Comparison of ENCODE assay signal across 23 cellular contexts in the genomic region with DNA sequence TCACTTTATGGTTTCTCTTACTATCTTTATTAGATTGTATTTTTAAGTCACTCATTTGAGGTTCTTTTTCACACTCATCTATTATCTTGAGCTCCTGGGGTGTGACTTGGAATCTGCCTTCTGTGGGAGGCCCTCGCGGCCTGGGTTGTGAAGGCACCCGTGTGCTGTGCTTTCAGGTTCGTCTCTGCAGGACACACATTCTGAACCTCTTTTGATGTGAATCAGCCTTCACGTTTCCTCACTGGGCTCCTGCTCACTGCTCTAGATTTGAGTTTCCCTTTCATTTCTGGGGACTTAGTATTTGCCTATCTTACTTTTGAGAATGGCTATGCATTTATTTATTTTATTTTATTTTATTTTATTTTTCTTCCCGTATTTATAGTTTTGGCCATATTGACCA.
A peak's percentile ranks its signal among the peaks of the same experiment; 100 is the strongest.
DNase-seq lines count a peak whose midpoint lies in the region; ATAC-seq and TF ChIP-seq lines count a peak whose summit lies in the region.
"Had no signal": no experiment of that assay in that cellular context is flagged by ENCODE, and none has a peak within 500 bp of the region (broad histone marks: within the 10 kb centered on the region; RNA-seq: fewer than 3 reads in every experiment).

No MANE protein-coding gene starts in this region.

- no peaks in the 10 kb centered on the region for H3K27me3 ChIP-seq in mesendoderm (ENCODE audit: insufficient read depth, low read length, poor library complexity)
- H3K27me3 ChIP-seq: SJCRH30 had no signal

- no peak overlapping the region for H4K5ac ChIP-seq in mesendoderm (ENCODE audit: low read length)

- H3K79me2 ChIP-seq in mesendoderm (ENCODE audit: control insufficient read depth, insufficient read depth, low read length): no peaks in the 10 kb centered on the region

- H3K4me1 ChIP-seq in mesendoderm (ENCODE audit: control insufficient read depth, low read depth, low read length): no peaks in the 10 kb centered on the region
- H3K4me1 ChIP-seq: SJCRH30 had no signal

- H2BK5ac ChIP-seq in mesendoderm (ENCODE audit: low read length): no peak overlapping the region

- no peak overlapping the region for H2BK120ac ChIP-seq in mesendoderm (ENCODE audit: low read depth, low read length)

- no peak overlapping the region for H3K27ac ChIP-seq in mesendoderm (ENCODE audit: low read depth, low read length)
- H3K27ac ChIP-seq: SJCRH30 had no signal

- H4K8ac ChIP-seq in mesendoderm (ENCODE audit: low read depth, low read length): no peak overlapping the region

- no CpG with 5 or more reads among the region's 6 CpGs for WGBS in mesendoderm (ENCODE audit: extremely low coverage, insufficient coverage, low lambda C conversion rate)

- no peaks in the 10 kb centered on the region for H3K36me3 ChIP-seq in mesendoderm (ENCODE audit: control insufficient read depth, insufficient read depth, low read length)
- H3K36me3 ChIP-seq: SJCRH30 had no signal

- H3K4me3 Mint-ChIP-seq in activated CD8-positive, alpha-beta memory T cell treated with anti-CD3 and anti-CD28 coated beads, Interleukin-2, amount 10 ng/mL, durations not matched to agents 7 days and 5 days: no peak overlapping the region
- H3K4me3 Mint-ChIP-seq: B cell had no signal

- peak; percentile 56 for DNase-seq in GM12865 (ENCODE audit: low read depth)
- DNase-seq in OCI-M1 (lab: John Stamatoyannopoulos, UW): peak; percentile 8
- peak; percentile 31 for DNase-seq in mesendoderm
- DNase-seq in stimulated activated naive CD4-positive, alpha-beta T cell (lab: John Stamatoyannopoulos, UW): no peak
- DNase-seq in activated CD8-positive, alpha-beta memory T cell treated with anti-CD3 and anti-CD28 coated beads, Interleukin-2, amount 10 ng/mL, durations not matched to agents 7 days and 5 days: no peak
- DNase-seq in COLO829 (ENCODE audit: low spot score): no peak
- DNase-seq in GM13976 (ENCODE audit: low spot score): no peak
- DNase-seq: 8988T, COR-L47, DMS 273 treated with DMSO at 0.1 percent for 48 hours, GDM1, GOT3, KG1, MV-4-11, NCI-H1417, NCI-H187 treated with DMSO at 0.1 percent for 48 hours, NCI-H226, NCI-H524 treated with DMSO at 0.1 percent for 48 hours, SJCRH30 had no signal

- H2AK5ac ChIP-seq in mesendoderm (ENCODE audit: low read length): no peak overlapping the region

- H3K27ac Mint-ChIP-seq in activated CD8-positive, alpha-beta memory T cell treated with anti-CD3 and anti-CD28 coated beads, Interleukin-2, amount 10 ng/mL, durations not matched to agents 7 days and 5 days: no peak overlapping the region
- H3K27ac Mint-ChIP-seq: B cell had no signal

- no peaks in the 10 kb centered on the region for H3K79me1 ChIP-seq in mesendoderm (ENCODE audit: low read length)

- CTCF ChIA-PET in activated CD8-positive, alpha-beta memory T cell treated with anti-CD3 and anti-CD28 coated beads, Interleukin-2, amount 10 ng/mL, durations not matched to agents 7 days and 5 days (lab: Charles Lee): no interaction called here

- H3K4me3 ChIP-seq in GM12865 (ENCODE audit: low read depth, low read length) (no peak overlapping the region), mesendoderm (ENCODE audit: low read length) (no peak overlapping the region)
- H3K4me3 ChIP-seq: SJCRH30 had no signal

- H3K9me3 Mint-ChIP-seq in activated CD8-positive, alpha-beta memory T cell treated with anti-CD3 and anti-CD28 coated beads, Interleukin-2, amount 10 ng/mL, durations not matched to agents 7 days and 5 days (ENCODE audit: low read depth): no peaks in the 10 kb centered on the region

- no peak for TF ChIP-seq CTCF in GM12865 (IDR thresholded peaks at IDR 0.05; ENCODE audit: insufficient read depth, low read depth, low read length, missing control alignments)
- TF ChIP-seq CTCF in GM13976 (IDR thresholded peaks at IDR 0.05; ENCODE audit: borderline replicate concordance, control extremely low read depth, extremely low read depth, insufficient read depth, missing control alignments): no peak

- in situ Hi-C loops in GM13976 (cut with MboI; ENCODE audit: low sequenced_read_pairs, unreplicated experiment): no loop called here

- H3K18ac ChIP-seq in mesendoderm (ENCODE audit: low read length): no peak overlapping the region

- H3K9ac ChIP-seq in mesendoderm (ENCODE audit: low read length): no peak overlapping the region

- H2BK15ac ChIP-seq in mesendoderm (replicated peaks; ENCODE audit: low read depth): no peak overlapping the region

- no peak overlapping the region for H3K56ac ChIP-seq in mesendoderm (ENCODE audit: low read length)

- peak; percentile 58 for ATAC-seq in GM21786 (IDR thresholded peaks at IDR 0.05; ENCODE audit: unreplicated experiment)
- no peak for ATAC-seq in activated CD8-positive, alpha-beta memory T cell treated with anti-CD3 and anti-CD28 coated beads, Interleukin-2, amount 10 ng/mL, durations not matched to agents 7 days and 5 days
- ATAC-seq: HCT116, Panc1 had no signal

- H3K4me2 ChIP-seq in mesendoderm (ENCODE audit: low read length): no peak overlapping the region

- no peaks in the 10 kb centered on the region for H3K27me3 Mint-ChIP-seq in activated CD8-positive, alpha-beta memory T cell treated with anti-CD3 and anti-CD28 coated beads, Interleukin-2, amount 10 ng/mL, durations not matched to agents 7 days and 5 days
- H3K27me3 Mint-ChIP-seq: B cell had no signal

- H3K36me3 Mint-ChIP-seq in activated CD8-positive, alpha-beta memory T cell treated with anti-CD3 and anti-CD28 coated beads, Interleukin-2, amount 10 ng/mL, durations not matched to agents 7 days and 5 days: no peaks in the 10 kb centered on the region

- H3K4me1 Mint-ChIP-seq in activated CD8-positive, alpha-beta memory T cell treated with anti-CD3 and anti-CD28 coated beads, Interleukin-2, amount 10 ng/mL, durations not matched to agents 7 days and 5 days: peaks cover 12% of the 10 kb centered on the region
- H3K4me1 Mint-ChIP-seq: B cell had no signal

- no peak overlapping the region for H3K4ac ChIP-seq in mesendoderm (ENCODE audit: low read depth, low read length)

- no peak overlapping the region for H3K23ac ChIP-seq in mesendoderm (ENCODE audit: low read length)

Comparison
In these comparisons a context has a peak if more than half of its experiments do, and no peak if none do; other contexts are left out.
1. DNase-seq: peak in GM12865 (single experiment), OCI-M1 (single experiment) and mesendoderm (single experiment); none in stimulated activated naive CD4-positive, alpha-beta T cell (0 of 6), activated CD8-positive, alpha-beta memory T cell treated with anti-CD3 and anti-CD28 coated beads, Interleukin-2, amount 10 ng/mL, durations not matched to agents 7 days and 5 days (single experiment), COLO829 (single experiment) and GM13976 (single experiment).